Comparison of ENCODE assay signal across 1 cellular context in genomic region chr7:1101580-1102431, GRCh38.
TF ChIP-seq lines count a peak whose summit lies in the region.

No MANE protein-coding gene starts in this region.

TF ChIP-seq in HepG2, 621 proteins besides CTCF, POLR2A, EP300 and RAD21 (continued from another document and continues in another):
- TF ChIP-seq ZNF318 (CRISPR knock-in tag; IDR thresholded peaks at IDR 0.05) = no peak
- TF ChIP-seq, protein P1, sequence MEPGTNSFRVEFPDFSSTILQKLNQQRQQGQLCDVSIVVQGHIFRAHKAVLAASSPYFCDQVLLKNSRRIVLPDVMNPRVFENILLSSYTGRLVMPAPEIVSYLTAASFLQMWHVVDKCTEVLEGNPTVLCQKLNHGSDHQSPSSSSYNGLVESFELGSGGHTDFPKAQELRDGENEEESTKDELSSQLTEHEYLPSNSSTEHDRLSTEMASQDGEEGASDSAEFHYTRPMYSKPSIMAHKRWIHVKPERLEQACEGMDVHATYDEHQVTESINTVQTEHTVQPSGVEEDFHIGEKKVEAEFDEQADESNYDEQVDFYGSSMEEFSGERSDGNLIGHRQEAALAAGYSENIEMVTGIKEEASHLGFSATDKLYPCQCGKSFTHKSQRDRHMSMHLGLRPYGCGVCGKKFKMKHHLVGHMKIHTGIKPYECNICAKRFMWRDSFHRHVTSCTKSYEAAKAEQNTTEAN (CRISPR knock-in tag; conservative IDR thresholded peaks at IDR 0.05) = peak; percentile 81; the same call in 1 of the 2 replicates
- TF ChIP-seq, protein P2, sequence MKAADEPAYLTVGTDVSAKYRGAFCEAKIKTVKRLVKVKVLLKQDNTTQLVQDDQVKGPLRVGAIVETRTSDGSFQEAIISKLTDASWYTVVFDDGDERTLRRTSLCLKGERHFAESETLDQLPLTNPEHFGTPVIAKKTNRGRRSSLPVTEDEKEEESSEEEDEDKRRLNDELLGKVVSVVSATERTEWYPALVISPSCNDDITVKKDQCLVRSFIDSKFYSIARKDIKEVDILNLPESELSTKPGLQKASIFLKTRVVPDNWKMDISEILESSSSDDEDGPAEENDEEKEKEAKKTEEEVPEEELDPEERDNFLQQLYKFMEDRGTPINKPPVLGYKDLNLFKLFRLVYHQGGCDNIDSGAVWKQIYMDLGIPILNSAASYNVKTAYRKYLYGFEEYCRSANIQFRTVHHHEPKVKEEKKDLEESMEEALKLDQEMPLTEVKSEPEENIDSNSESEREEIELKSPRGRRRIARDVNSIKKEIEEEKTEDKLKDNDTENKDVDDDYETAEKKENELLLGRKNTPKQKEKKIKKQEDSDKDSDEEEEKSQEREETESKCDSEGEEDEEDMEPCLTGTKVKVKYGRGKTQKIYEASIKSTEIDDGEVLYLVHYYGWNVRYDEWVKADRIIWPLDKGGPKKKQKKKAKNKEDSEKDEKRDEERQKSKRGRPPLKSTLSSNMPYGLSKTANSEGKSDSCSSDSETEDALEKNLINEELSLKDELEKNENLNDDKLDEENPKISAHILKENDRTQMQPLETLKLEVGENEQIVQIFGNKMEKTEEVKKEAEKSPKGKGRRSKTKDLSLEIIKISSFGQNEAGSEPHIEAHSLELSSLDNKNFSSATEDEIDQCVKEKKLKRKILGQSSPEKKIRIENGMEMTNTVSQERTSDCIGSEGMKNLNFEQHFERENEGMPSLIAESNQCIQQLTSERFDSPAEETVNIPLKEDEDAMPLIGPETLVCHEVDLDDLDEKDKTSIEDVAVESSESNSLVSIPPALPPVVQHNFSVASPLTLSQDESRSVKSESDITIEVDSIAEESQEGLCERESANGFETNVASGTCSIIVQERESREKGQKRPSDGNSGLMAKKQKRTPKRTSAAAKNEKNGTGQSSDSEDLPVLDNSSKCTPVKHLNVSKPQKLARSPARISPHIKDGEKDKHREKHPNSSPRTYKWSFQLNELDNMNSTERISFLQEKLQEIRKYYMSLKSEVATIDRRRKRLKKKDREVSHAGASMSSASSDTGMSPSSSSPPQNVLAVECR (CRISPR knock-in tag; IDR thresholded peaks at IDR 0.05; ENCODE audit: borderline replicate concordance) = peak; percentile 51; the same call in 1 of the 2 replicates
- TF ChIP-seq ZNF839 (CRISPR knock-in tag; IDR thresholded peaks at IDR 0.05; ENCODE audit: borderline replicate concordance) = no peak
- TF ChIP-seq MED1 (CRISPR knock-in tag; IDR thresholded peaks at IDR 0.05) = peak; percentile 66
- TF ChIP-seq CCDC6 (CRISPR knock-in tag; IDR thresholded peaks at IDR 0.05) = no peak
- TF ChIP-seq ARID3A (IDR thresholded peaks at IDR 0.05; ENCODE audit: low read depth, low read length) = no peak
- no peak for TF ChIP-seq ZNF143 (CRISPR knock-in tag; IDR thresholded peaks at IDR 0.05)
- TF ChIP-seq ZNF407 (CRISPR knock-in tag; IDR thresholded peaks at IDR 0.05; ENCODE audit: not compliant biosample characterization) = no peak
- peak; percentile 77 for TF ChIP-seq HNF4G (IDR thresholded peaks at IDR 0.05; ENCODE audit: borderline replicate concordance, low read depth, low read length)
- TF ChIP-seq HNF4G (CRISPR knock-in tag; IDR thresholded peaks at IDR 0.05; ENCODE audit: borderline replicate concordance, low read depth) = peak; percentile 78; the same call in 1 of the 2 replicates
- TF ChIP-seq, protein P3, sequence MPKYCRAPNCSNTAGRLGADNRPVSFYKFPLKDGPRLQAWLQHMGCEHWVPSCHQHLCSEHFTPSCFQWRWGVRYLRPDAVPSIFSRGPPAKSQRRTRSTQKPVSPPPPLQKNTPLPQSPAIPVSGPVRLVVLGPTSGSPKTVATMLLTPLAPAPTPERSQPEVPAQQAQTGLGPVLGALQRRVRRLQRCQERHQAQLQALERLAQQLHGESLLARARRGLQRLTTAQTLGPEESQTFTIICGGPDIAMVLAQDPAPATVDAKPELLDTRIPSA (CRISPR knock-in tag; IDR thresholded peaks at IDR 0.05; ENCODE audit: borderline replicate concordance) = no peak
- no peak for TF ChIP-seq MIER3 (CRISPR knock-in tag; IDR thresholded peaks at IDR 0.05; ENCODE audit: borderline replicate concordance)
- no peak for TF ChIP-seq ZNF44 (CRISPR knock-in tag; IDR thresholded peaks at IDR 0.05)
- no peak for TF ChIP-seq ZNF251 (CRISPR knock-in tag; IDR thresholded peaks at IDR 0.05)
- 0 out of 2 replicates have a peak, but pooled peaks have one; percentile 42 for TF ChIP-seq ZNF552 (CRISPR knock-in tag; IDR thresholded peaks at IDR 0.05; ENCODE audit: borderline replicate concordance)
- TF ChIP-seq, protein P4, sequence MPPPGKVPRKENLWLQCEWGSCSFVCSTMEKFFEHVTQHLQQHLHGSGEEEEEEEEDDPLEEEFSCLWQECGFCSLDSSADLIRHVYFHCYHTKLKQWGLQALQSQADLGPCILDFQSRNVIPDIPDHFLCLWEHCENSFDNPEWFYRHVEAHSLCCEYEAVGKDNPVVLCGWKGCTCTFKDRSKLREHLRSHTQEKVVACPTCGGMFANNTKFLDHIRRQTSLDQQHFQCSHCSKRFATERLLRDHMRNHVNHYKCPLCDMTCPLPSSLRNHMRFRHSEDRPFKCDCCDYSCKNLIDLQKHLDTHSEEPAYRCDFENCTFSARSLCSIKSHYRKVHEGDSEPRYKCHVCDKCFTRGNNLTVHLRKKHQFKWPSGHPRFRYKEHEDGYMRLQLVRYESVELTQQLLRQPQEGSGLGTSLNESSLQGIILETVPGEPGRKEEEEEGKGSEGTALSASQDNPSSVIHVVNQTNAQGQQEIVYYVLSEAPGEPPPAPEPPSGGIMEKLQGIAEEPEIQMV (CRISPR knock-in tag; IDR thresholded peaks at IDR 0.05; ENCODE audit: low read depth) = no peak
- TF ChIP-seq ATF2 (CRISPR knock-in tag; IDR thresholded peaks at IDR 0.05) = no peak
- TF ChIP-seq ZNF891 (CRISPR knock-in tag; IDR thresholded peaks at IDR 0.05) = peak; percentile 74; the same call in 1 of the 2 replicates
- TF ChIP-seq FOXJ3 (CRISPR knock-in tag; IDR thresholded peaks at IDR 0.05; ENCODE audit: borderline replicate concordance) = no peak; the same call in 1 of the 2 replicates
- no peak for TF ChIP-seq ZNF883 (CRISPR knock-in tag; IDR thresholded peaks at IDR 0.05; ENCODE audit: not compliant biosample characterization)
- no peak for TF ChIP-seq WIZ (CRISPR knock-in tag; IDR thresholded peaks at IDR 0.05)
